Comparison of ENCODE assay signal across 1 cellular context in the genomic region with DNA sequence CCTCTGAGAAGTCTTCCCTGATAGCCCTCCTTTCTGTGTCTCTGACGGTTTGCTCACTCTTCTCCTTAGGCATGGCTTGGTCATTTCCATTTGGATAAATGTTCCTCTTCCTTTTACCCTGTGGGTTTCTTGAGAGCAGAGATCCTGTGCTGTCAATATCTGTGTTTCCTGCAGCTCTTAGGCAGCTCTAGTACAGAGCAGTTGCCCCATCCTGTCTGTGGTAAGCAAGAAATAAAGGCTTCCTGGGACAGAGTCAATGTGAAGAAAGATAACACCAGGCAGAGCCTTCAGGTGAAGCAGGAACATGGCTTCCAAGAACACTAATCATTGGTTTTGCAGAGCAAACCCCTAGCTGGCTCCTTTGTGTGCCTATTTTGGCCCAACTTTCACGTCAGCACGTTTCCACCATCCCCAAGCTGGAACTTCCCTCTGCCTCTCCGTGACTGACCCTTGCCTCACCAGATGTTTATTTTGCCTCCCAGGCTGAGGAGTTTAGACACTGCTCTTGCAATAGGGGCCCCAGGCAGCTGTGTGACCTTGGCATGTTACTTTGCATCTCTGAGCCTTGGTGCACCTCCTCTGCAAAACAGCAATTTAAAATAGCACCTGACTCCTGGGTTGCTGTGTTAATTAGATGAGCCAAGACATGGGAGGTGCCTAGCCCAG.
TF ChIP-seq lines count a peak whose summit lies in the region.

No MANE protein-coding gene starts in this region.

TF ChIP-seq in HepG2, 621 proteins besides CTCF, POLR2A, EP300 and RAD21 (continued from another document and continues in another):
- TF ChIP-seq, protein P1, sequence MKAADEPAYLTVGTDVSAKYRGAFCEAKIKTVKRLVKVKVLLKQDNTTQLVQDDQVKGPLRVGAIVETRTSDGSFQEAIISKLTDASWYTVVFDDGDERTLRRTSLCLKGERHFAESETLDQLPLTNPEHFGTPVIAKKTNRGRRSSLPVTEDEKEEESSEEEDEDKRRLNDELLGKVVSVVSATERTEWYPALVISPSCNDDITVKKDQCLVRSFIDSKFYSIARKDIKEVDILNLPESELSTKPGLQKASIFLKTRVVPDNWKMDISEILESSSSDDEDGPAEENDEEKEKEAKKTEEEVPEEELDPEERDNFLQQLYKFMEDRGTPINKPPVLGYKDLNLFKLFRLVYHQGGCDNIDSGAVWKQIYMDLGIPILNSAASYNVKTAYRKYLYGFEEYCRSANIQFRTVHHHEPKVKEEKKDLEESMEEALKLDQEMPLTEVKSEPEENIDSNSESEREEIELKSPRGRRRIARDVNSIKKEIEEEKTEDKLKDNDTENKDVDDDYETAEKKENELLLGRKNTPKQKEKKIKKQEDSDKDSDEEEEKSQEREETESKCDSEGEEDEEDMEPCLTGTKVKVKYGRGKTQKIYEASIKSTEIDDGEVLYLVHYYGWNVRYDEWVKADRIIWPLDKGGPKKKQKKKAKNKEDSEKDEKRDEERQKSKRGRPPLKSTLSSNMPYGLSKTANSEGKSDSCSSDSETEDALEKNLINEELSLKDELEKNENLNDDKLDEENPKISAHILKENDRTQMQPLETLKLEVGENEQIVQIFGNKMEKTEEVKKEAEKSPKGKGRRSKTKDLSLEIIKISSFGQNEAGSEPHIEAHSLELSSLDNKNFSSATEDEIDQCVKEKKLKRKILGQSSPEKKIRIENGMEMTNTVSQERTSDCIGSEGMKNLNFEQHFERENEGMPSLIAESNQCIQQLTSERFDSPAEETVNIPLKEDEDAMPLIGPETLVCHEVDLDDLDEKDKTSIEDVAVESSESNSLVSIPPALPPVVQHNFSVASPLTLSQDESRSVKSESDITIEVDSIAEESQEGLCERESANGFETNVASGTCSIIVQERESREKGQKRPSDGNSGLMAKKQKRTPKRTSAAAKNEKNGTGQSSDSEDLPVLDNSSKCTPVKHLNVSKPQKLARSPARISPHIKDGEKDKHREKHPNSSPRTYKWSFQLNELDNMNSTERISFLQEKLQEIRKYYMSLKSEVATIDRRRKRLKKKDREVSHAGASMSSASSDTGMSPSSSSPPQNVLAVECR (CRISPR knock-in tag; IDR thresholded peaks at IDR 0.05; ENCODE audit: borderline replicate concordance) = no peak
- TF ChIP-seq, protein P2, sequence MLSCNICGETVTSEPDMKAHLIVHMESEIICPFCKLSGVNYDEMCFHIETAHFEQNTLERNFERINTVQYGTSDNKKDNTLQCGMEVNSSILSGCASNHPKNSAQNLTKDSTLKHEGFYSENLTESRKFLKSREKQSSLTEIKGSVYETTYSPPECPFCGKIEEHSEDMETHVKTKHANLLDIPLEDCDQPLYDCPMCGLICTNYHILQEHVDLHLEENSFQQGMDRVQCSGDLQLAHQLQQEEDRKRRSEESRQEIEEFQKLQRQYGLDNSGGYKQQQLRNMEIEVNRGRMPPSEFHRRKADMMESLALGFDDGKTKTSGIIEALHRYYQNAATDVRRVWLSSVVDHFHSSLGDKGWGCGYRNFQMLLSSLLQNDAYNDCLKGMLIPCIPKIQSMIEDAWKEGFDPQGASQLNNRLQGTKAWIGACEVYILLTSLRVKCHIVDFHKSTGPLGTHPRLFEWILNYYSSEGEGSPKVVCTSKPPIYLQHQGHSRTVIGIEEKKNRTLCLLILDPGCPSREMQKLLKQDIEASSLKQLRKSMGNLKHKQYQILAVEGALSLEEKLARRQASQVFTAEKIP (CRISPR knock-in tag; IDR thresholded peaks at IDR 0.05; ENCODE audit: borderline replicate concordance) = no peak
- TF ChIP-seq ZNF652 (CRISPR knock-in tag; IDR thresholded peaks at IDR 0.05; ENCODE audit: borderline replicate concordance, low read depth) = 0 out of 2 replicates have a peak, but pooled peaks have one; percentile 16
- TF ChIP-seq, protein P3, sequence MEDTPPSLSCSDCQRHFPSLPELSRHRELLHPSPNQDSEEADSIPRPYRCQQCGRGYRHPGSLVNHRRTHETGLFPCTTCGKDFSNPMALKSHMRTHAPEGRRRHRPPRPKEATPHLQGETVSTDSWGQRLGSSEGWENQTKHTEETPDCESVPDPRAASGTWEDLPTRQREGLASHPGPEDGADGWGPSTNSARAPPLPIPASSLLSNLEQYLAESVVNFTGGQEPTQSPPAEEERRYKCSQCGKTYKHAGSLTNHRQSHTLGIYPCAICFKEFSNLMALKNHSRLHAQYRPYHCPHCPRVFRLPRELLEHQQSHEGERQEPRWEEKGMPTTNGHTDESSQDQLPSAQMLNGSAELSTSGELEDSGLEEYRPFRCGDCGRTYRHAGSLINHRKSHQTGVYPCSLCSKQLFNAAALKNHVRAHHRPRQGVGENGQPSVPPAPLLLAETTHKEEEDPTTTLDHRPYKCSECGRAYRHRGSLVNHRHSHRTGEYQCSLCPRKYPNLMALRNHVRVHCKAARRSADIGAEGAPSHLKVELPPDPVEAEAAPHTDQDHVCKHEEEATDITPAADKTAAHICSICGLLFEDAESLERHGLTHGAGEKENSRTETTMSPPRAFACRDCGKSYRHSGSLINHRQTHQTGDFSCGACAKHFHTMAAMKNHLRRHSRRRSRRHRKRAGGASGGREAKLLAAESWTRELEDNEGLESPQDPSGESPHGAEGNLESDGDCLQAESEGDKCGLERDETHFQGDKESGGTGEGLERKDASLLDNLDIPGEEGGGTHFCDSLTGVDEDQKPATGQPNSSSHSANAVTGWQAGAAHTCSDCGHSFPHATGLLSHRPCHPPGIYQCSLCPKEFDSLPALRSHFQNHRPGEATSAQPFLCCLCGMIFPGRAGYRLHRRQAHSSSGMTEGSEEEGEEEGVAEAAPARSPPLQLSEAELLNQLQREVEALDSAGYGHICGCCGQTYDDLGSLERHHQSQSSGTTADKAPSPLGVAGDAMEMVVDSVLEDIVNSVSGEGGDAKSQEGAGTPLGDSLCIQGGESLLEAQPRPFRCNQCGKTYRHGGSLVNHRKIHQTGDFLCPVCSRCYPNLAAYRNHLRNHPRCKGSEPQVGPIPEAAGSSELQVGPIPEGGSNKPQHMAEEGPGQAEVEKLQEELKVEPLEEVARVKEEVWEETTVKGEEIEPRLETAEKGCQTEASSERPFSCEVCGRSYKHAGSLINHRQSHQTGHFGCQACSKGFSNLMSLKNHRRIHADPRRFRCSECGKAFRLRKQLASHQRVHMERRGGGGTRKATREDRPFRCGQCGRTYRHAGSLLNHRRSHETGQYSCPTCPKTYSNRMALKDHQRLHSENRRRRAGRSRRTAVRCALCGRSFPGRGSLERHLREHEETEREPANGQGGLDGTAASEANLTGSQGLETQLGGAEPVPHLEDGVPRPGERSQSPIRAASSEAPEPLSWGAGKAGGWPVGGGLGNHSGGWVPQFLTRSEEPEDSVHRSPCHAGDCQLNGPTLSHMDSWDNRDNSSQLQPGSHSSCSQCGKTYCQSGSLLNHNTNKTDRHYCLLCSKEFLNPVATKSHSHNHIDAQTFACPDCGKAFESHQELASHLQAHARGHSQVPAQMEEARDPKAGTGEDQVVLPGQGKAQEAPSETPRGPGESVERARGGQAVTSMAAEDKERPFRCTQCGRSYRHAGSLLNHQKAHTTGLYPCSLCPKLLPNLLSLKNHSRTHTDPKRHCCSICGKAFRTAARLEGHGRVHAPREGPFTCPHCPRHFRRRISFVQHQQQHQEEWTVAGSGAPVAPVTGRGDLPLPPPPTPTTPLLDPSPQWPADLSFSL (CRISPR knock-in tag; IDR thresholded peaks at IDR 0.05) = no peak
- TF ChIP-seq FOXA1 (IDR thresholded peaks at IDR 0.05) = no peak
- 0 out of 2 replicates have a peak, but pooled peaks have one; percentile 21 for TF ChIP-seq FOXA1 (CRISPR knock-in tag; IDR thresholded peaks at IDR 0.05)
- TF ChIP-seq NR2F6 (IDR thresholded peaks at IDR 0.05) = no peak
- TF ChIP-seq NR2F6 (CRISPR knock-in tag; IDR thresholded peaks at IDR 0.05) = 0 out of 2 replicates have a peak, but pooled peaks have one; percentile 28
- TF ChIP-seq KLF13 (CRISPR knock-in tag; IDR thresholded peaks at IDR 0.05) = no peak
- peak; percentile 37; the same call in 1 of the 2 replicates for TF ChIP-seq HOXA3 (CRISPR knock-in tag; IDR thresholded peaks at IDR 0.05)
- TF ChIP-seq HDAC6 (IDR thresholded peaks at IDR 0.05; ENCODE audit: low read depth, low read length) = no peak
- TF ChIP-seq ZNF333 (CRISPR knock-in tag; IDR thresholded peaks at IDR 0.05; ENCODE audit: borderline replicate concordance) = no peak
- TF ChIP-seq, protein P4, sequence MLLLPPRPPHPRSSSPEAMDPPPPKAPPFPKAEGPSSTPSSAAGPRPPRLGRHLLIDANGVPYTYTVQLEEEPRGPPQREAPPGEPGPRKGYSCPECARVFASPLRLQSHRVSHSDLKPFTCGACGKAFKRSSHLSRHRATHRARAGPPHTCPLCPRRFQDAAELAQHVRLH (CRISPR knock-in tag; IDR thresholded peaks at IDR 0.05; ENCODE audit: borderline replicate concordance, low read depth) = peak; percentile 38; the same call in 1 of the 2 replicates
- TF ChIP-seq ZNF12 (CRISPR knock-in tag; IDR thresholded peaks at IDR 0.05) = no peak
- no peak for TF ChIP-seq NFYB (CRISPR knock-in tag; IDR thresholded peaks at IDR 0.05)
- TF ChIP-seq BORCS8-MEF2B (CRISPR knock-in tag; IDR thresholded peaks at IDR 0.05) = no peak
- no peak for TF ChIP-seq ZC3H13 (CRISPR knock-in tag; IDR thresholded peaks at IDR 0.05)
- TF ChIP-seq, protein P5, sequence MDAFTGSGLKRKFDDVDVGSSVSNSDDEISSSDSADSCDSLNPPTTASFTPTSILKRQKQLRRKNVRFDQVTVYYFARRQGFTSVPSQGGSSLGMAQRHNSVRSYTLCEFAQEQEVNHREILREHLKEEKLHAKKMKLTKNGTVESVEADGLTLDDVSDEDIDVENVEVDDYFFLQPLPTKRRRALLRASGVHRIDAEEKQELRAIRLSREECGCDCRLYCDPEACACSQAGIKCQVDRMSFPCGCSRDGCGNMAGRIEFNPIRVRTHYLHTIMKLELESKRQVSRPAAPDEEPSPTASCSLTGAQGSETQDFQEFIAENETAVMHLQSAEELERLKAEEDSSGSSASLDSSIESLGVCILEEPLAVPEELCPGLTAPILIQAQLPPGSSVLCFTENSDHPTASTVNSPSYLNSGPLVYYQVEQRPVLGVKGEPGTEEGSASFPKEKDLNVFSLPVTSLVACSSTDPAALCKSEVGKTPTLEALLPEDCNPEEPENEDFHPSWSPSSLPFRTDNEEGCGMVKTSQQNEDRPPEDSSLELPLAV (CRISPR knock-in tag; conservative IDR thresholded peaks at IDR 0.05; ENCODE audit: low read depth) = no peak
- TF ChIP-seq ATF7-NPFF (CRISPR knock-in tag; IDR thresholded peaks at IDR 0.05; ENCODE audit: low read depth) = no peak
- 0 out of 2 replicates have a peak, but pooled peaks have one; percentile 19 for TF ChIP-seq YEATS4 (CRISPR knock-in tag; IDR thresholded peaks at IDR 0.05; ENCODE audit: borderline replicate concordance)
- TF ChIP-seq ZSCAN30 (CRISPR knock-in tag; IDR thresholded peaks at IDR 0.05) = no peak
- peak; percentile 41; the same call in 1 of the 2 replicates for TF ChIP-seq FOXA3 (CRISPR knock-in tag; IDR thresholded peaks at IDR 0.05)
- TF ChIP-seq ZNF781 (CRISPR knock-in tag; IDR thresholded peaks at IDR 0.05; ENCODE audit: borderline replicate concordance, not compliant biosample characterization) = peak; percentile 35
- no peak for TF ChIP-seq SNRNP70 (IDR thresholded peaks at IDR 0.05; ENCODE audit: low read depth, low read length)
- peak; percentile 41; the same call in 1 of the 2 replicates for TF ChIP-seq SPEN (CRISPR knock-in tag; IDR thresholded peaks at IDR 0.05; ENCODE audit: low read depth)
- TF ChIP-seq, protein P6, sequence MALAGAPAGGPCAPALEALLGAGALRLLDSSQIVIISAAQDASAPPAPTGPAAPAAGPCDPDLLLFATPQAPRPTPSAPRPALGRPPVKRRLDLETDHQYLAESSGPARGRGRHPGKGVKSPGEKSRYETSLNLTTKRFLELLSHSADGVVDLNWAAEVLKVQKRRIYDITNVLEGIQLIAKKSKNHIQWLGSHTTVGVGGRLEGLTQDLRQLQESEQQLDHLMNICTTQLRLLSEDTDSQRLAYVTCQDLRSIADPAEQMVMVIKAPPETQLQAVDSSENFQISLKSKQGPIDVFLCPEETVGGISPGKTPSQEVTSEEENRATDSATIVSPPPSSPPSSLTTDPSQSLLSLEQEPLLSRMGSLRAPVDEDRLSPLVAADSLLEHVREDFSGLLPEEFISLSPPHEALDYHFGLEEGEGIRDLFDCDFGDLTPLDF (CRISPR knock-in tag; IDR thresholded peaks at IDR 0.05) = no peak
- TF ChIP-seq, protein P7, sequence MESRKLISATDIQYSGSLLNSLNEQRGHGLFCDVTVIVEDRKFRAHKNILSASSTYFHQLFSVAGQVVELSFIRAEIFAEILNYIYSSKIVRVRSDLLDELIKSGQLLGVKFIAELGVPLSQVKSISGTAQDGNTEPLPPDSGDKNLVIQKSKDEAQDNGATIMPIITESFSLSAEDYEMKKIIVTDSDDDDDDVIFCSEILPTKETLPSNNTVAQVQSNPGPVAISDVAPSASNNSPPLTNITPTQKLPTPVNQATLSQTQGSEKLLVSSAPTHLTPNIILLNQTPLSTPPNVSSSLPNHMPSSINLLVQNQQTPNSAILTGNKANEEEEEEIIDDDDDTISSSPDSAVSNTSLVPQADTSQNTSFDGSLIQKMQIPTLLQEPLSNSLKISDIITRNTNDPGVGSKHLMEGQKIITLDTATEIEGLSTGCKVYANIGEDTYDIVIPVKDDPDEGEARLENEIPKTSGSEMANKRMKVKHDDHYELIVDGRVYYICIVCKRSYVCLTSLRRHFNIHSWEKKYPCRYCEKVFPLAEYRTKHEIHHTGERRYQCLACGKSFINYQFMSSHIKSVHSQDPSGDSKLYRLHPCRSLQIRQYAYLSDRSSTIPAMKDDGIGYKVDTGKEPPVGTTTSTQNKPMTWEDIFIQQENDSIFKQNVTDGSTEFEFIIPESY (CRISPR knock-in tag; IDR thresholded peaks at IDR 0.05) = no peak
- TF ChIP-seq, protein P8, sequence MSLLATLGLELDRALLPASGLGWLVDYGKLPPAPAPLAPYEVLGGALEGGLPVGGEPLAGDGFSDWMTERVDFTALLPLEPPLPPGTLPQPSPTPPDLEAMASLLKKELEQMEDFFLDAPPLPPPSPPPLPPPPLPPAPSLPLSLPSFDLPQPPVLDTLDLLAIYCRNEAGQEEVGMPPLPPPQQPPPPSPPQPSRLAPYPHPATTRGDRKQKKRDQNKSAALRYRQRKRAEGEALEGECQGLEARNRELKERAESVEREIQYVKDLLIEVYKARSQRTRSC (CRISPR knock-in tag; IDR thresholded peaks at IDR 0.05; ENCODE audit: low read depth) = no peak
- no peak for TF ChIP-seq KDM6A (CRISPR knock-in tag; IDR thresholded peaks at IDR 0.05; ENCODE audit: low read depth)
- no peak for TF ChIP-seq RBM22 (optimal IDR thresholded peaks at IDR 0.05; ENCODE audit: low read length)
- TF ChIP-seq, protein P9, sequence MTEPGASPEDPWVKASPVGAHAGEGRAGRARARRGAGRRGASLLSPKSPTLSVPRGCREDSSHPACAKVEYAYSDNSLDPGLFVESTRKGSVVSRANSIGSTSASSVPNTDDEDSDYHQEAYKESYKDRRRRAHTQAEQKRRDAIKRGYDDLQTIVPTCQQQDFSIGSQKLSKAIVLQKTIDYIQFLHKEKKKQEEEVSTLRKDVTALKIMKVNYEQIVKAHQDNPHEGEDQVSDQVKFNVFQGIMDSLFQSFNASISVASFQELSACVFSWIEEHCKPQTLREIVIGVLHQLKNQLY (CRISPR knock-in tag; IDR thresholded peaks at IDR 0.05) = no peak
- no peak for TF ChIP-seq ZBTB1 (CRISPR knock-in tag; IDR thresholded peaks at IDR 0.05; ENCODE audit: borderline replicate concordance)
- TF ChIP-seq TGIF2 (CRISPR knock-in tag; IDR thresholded peaks at IDR 0.05) = no peak
- TF ChIP-seq, protein P10, sequence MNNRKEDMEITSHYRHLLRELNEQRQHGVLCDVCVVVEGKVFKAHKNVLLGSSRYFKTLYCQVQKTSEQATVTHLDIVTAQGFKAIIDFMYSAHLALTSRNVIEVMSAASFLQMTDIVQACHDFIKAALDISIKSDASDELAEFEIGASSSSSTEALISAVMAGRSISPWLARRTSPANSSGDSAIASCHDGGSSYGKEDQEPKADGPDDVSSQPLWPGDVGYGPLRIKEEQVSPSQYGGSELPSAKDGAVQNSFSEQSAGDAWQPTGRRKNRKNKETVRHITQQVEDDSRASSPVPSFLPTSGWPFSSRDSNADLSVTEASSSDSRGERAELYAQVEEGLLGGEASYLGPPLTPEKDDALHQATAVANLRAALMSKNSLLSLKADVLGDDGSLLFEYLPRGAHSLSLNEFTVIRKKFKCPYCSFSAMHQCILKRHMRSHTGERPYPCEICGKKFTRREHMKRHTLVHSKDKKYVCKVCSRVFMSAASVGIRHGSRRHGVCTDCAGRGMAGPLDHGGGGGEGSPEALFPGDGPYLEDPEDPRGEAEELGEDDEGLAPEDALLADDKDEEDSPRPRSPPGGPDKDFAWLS (CRISPR knock-in tag; IDR thresholded peaks at IDR 0.05; ENCODE audit: borderline replicate concordance) = no peak
